ENCODE assay signal across 27 cellular contexts in the genomic region with DNA sequence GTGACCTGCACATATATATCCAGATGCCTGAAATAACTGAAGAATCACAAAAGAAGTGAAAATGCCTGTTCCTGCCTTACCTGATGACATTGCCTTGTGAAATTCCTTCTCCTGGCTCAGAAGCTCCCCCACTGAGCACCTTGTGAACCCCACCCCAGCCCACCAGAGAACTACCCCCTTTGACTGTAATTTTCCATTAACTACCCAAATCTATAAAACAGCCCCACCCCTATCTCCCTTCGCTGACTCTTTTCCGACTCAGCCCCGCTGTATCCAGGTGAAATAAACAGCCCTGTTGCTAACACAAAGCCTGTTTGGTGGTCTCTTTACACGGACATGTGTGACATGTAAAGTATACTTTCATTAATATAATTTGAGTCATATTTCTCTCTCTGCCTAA.
"Had no signal": no experiment of that assay in that cellular context is flagged by ENCODE, and none has a peak within 500 bp of the region (broad histone marks: within the 10 kb centered on the region; RNA-seq: fewer than 3 reads in every experiment).

No MANE protein-coding gene starts in this region.

- DNase-seq: activated CD4-positive, alpha-beta T cell treated with anti-CD3 and anti-CD28 coated beads for 4 hours; activated CD8-positive, alpha-beta memory T cell treated with anti-CD3 and anti-CD28 coated beads, Interleukin-2, amount 50 U/mL, for 48 hours; activated CD8-positive, alpha-beta T cell treated with anti-CD3 and anti-CD28 coated beads, Interleukin-2, amount 10 ng/mL, durations not matched to agents 7 days and 5 days; activated naive CD4-positive, alpha-beta T cell treated with anti-CD3 and anti-CD28 coated beads, Interleukin-2, amount 50 U/mL, for 16 hours; activated T-cell treated with anti-CD3 and anti-CD28 coated beads, Interleukin-2, amount 50 U/mL, for 1 hour; aorta; caudate nucleus; MG63; MV-4-11; NCI-H1092 treated with DMSO at 0.1 percent for 48 hours; NCI-H1417 treated with DMSO at 0.1 percent for 48 hours; NCI-H1694 treated with DMSO at 0.1 percent for 48 hours; NCI-H2081; NCI-H510A treated with DMSO at 0.1 percent for 48 hours; NCI-H69; NK-92 treated with Interleukin-12 subunit alpha and Interleukin-12 subunit beta, amount 100 ng/mL, for 24 hours; OCI-M1; RPMI8226; T-cell; T-helper 2 cell; T1000; WERI-Rb-1 had no signal

- H3K36me3 ChIP-seq: breast epithelium, MG63, WERI-Rb-1 had no signal

- H3K4me1 ChIP-seq: breast epithelium had no signal

- H3K36me3 Mint-ChIP-seq: T-cell had no signal

- H3K4me3 Mint-ChIP-seq: activated CD8-positive, alpha-beta T cell treated with anti-CD3 and anti-CD28 coated beads, Interleukin-2, amount 10 ng/mL, durations not matched to agents 7 days and 5 days; T-cell had no signal

- H3K27ac Mint-ChIP-seq: activated CD8-positive, alpha-beta T cell treated with anti-CD3 and anti-CD28 coated beads, Interleukin-2, amount 10 ng/mL, durations not matched to agents 7 days and 5 days; T-cell had no signal

- H3K27ac ChIP-seq: breast epithelium, SK-N-MC, WERI-Rb-1 had no signal

- H3K27me3 Mint-ChIP-seq: T-cell had no signal

- H3K27me3 ChIP-seq: breast epithelium, MG63 had no signal

- H3K4me3 ChIP-seq: breast epithelium, MG63, SK-N-MC had no signal

- H3K4me1 Mint-ChIP-seq: T-cell had no signal

- H3K9me3 ChIP-seq: MG63 had no signal

- ATAC-seq: activated CD4-positive, CD25-positive, alpha-beta regulatory T cell treated with anti-CD3 and anti-CD28 coated beads, Interleukin-2, amount 50 U/mL, for 24 hours; activated CD8-positive, alpha-beta T cell treated with anti-CD3 and anti-CD28 coated beads, Interleukin-2, amount 10 ng/mL, durations not matched to agents 7 days and 5 days; Panc1; Right ventricle myocardium inferior; T-cell had no signal
